ENCODE assay signal across 8 cellular contexts in the genomic region with DNA sequence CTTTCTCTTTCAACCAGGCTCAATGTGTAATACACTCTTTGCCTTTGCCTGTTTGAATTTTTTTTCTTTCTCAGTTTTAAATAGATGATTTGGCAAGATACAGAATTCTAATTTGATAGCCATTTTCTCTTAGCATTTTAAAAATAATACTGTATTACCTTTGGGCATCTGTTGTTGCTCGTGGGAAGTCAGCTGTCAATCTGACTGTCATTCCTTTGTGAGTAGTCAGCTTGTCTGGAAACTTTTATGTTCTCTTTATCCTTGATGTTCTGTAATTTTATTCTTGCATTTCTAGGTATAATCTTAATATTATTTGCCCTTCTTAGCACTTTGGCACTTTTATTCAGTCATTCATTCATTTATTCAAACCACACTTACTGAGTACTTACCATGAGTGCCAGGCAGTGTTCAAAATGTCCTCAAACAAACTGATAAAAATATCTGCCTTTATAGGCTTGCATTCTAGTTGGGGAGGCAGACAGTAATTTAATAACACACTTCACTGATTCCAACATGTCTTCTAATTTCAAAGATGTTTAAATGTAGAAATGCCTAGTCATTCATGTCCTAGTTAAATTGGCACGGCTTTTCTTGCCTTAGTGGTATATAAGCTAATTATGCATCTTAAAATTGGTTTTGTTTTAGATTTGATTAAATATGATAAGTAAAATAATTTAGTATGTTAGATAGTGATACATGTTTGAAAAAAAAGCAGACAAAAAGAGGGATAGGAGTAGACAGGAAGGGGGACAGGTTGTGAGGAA. TPM values are rescaled to one million over a fixed set of nuclear protein-coding genes. Genes with fewer than 3 reads are reported as not detected.
DNase-seq lines count a peak whose midpoint lies in the region; ATAC-seq and TF ChIP-seq lines count a peak whose summit lies in the region.

No MANE protein-coding gene starts in this region.

- H3K9ac ChIP-seq in endodermal cell (ENCODE audit: extremely low read depth, low read length, poor library complexity, severe bottlenecking) = no peak overlapping the region

- H3K4me3 Mint-ChIP-seq in endodermal cell = peak overlapping the region; percentile 98

- H3K36me3 ChIP-seq in GM06990 (ENCODE audit: control insufficient read depth, insufficient read depth, low read length) = no peaks in the 10 kb centered on the region
- H3K36me3 ChIP-seq in endodermal cell (ENCODE audit: control insufficient read depth, insufficient read depth, low read length) = peaks cover 52% of the 10 kb centered on the region
- H3K36me3 ChIP-seq in psoas muscle (ENCODE audit: insufficient read depth in 1 of 2, low read depth in 1 of 2) = peaks cover 0 to 40% of the 10 kb centered on the region in 2 donors

- H3K9me3 ChIP-seq in endodermal cell (ENCODE audit: control insufficient read depth, low read length) = no peaks in the 10 kb centered on the region
- no peaks in the 10 kb centered on the region for H3K9me3 ChIP-seq in psoas muscle

- H3K9me3 Mint-ChIP-seq in endodermal cell = no peaks in the 10 kb centered on the region

- H3K4me1 ChIP-seq in endodermal cell (ENCODE audit: control insufficient read depth, insufficient read depth, low read length) (peaks cover 6% of the 10 kb centered on the region), psoas muscle (peaks cover 26% of the 10 kb centered on the region)

- H3K4me1 Mint-ChIP-seq in endodermal cell = peaks cover 32% of the 10 kb centered on the region

- H3K4me3 ChIP-seq in GM06990 (replicated peaks; ENCODE audit: low read depth, low read length) (peak overlapping the region; percentile 74), endodermal cell (ENCODE audit: low read length) (peak overlapping the region; percentile 95), psoas muscle (peak overlapping the region; percentile 96)

- H3K27ac ChIP-seq in endodermal cell (ENCODE audit: low read depth, low read length) = no peak overlapping the region
- peak overlapping the region; percentile 98 for H3K27ac ChIP-seq in psoas muscle

- peaks cover 29% of the 10 kb centered on the region for H3K36me3 Mint-ChIP-seq in endodermal cell (ENCODE audit: low read depth)

- no peak overlapping the region for H3K27ac Mint-ChIP-seq in endodermal cell

- no peaks in the 10 kb centered on the region for H3K27me3 Mint-ChIP-seq in endodermal cell (ENCODE audit: insufficient read depth)

- no peak for TF ChIP-seq CTCF in GM06990 (IDR thresholded peaks at IDR 0.05; ENCODE audit: insufficient read depth, low read length, poor library complexity, severe bottlenecking)
- TF ChIP-seq CTCF in endodermal cell (conservative IDR thresholded peaks at IDR 0.05) = no peak
- TF ChIP-seq CTCF in psoas muscle (IDR thresholded peaks at IDR 0.05) = no peak

- intact Hi-C loops in psoas muscle (cut with DNase I) = loop anchor here in 1 of 2 donors (10.0 kb wide), 1 partner anchor 1986 kb away; no protein-coding TSS in a partner anchor

- H3K27me3 ChIP-seq in GM06990 (replicated peaks; ENCODE audit: control insufficient read depth, insufficient read depth, low read length) = no peaks in the 10 kb centered on the region
- no peaks in the 10 kb centered on the region for H3K27me3 ChIP-seq in endodermal cell (ENCODE audit: control insufficient read depth, insufficient read depth, low read length, poor library complexity, severe bottlenecking)
- H3K27me3 ChIP-seq in psoas muscle (ENCODE audit: insufficient read depth in 3 of 3, low read length in 2 of 3) = no peaks in the 10 kb centered on the region

- 90% methylated on average over 2 of the region's 2 CpGs; no CpG with 5 or more reads in 1 of the 2 experiments for WGBS in endodermal cell (ENCODE audit: insufficient coverage in 1 of 2, insufficient read length in 1 of 2), 2 experiments
- WGBS in psoas muscle, 3 donors = 16 to 33% (median 18%) methylated on average over 2 of the region's 2 CpGs

- DNase-seq in GM06990 (ENCODE audit: extremely low read depth, insufficient read length) = no peak
- DNase-seq in OCI-M1 (lab: John Stamatoyannopoulos, UW) = peak; percentile 47
- DNase-seq in endodermal cell = no peak
- DNase-seq in psoas muscle = no peak
- no peak for DNase-seq in NCI-H2227 treated with DMSO at 0.1 percent for 48 hours (lab: John Stamatoyannopoulos, UW)
- DNase-seq in hepatic stellate cell (ENCODE audit: low spot score) = no peak
- no peak for DNase-seq in NCI-H345 (lab: John Stamatoyannopoulos, UW)

- ATAC-seq in psoas muscle (no peak), GM18909 (IDR thresholded peaks at IDR 0.05; ENCODE audit: poor library complexity, unreplicated experiment) (no peak)

RNA-seq across cellular contexts. Expression of gene USP38, which starts 3.8 kb away (rescaled TPM):
- total RNA-seq in endodermal cell = 10 to 100 TPM; 15.6 to 15.7 TPM
- polyA plus RNA-seq in endodermal cell (2013, experiment 1 of 2) = 13.1 TPM
- polyA plus RNA-seq in endodermal cell (2013, experiment 2 of 2) = 13.5 TPM
- 100 to 1,000 TPM in 1 of 4 donors, 10 to 100 TPM in 3; 39.9 to 105 (median 65.7) TPM for total RNA-seq in psoas muscle
- 100 to 1,000 TPM in 1 of 3 donors, 10 to 100 TPM in 2; 25.6 to 120 (median 45.4) TPM for polyA plus RNA-seq in psoas muscle
